Comparison of ENCODE assay signal across 12 cellular contexts in the genomic region with DNA sequence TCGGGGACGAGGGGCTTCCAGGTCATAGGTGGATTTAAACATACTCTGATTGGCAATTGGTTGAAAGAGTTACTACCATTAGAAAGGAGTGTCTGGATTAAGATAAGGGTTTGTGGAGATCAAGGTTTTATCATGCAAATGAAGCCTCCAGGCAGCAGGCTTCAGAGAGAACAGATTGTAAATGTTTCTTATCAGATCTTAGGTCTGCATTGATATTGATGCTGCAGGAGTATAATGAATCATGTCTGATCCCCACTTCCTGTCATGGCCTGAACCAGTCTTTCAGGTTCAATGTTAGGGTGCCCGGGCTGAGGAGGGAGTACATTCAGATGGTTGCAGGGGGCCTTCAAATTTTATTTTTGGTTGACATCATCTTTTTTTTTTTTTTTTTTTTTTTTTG. TPM values are rescaled to one million over a fixed set of nuclear protein-coding genes. Genes with fewer than 3 reads are reported as not detected.
DNase-seq lines count a peak whose midpoint lies in the region; ATAC-seq and TF ChIP-seq lines count a peak whose summit lies in the region.
"Had no signal": no experiment of that assay in that cellular context is flagged by ENCODE, and none has a peak within 500 bp of the region (broad histone marks: within the 10 kb centered on the region; RNA-seq: fewer than 3 reads in every experiment).

No MANE protein-coding gene starts in this region.

- no peak overlapping the region for H3K27ac ChIP-seq in CD8-positive, alpha-beta T cell (ENCODE audit: low read depth, low read length)
- H3K27ac ChIP-seq in GM23338 (ENCODE audit: low read depth) (no peak overlapping the region), WERI-Rb-1 (peak overlapping the region; percentile 73), foreskin keratinocyte (peak overlapping the region; percentile 64)
- H3K27ac ChIP-seq: adrenal gland, testis had no signal

- no peaks in the 10 kb centered on the region for H3K36me3 ChIP-seq in CD8-positive, alpha-beta T cell (ENCODE audit: insufficient read depth, low read length)
- no peaks in the 10 kb centered on the region for H3K36me3 ChIP-seq in GM23338 (ENCODE audit: insufficient read depth)
- no peaks in the 10 kb centered on the region; the same call in 1 of the 2 replicates for H3K36me3 ChIP-seq in WERI-Rb-1
- H3K36me3 ChIP-seq: adrenal gland had no signal

- H3K79me2 ChIP-seq in GM23338 (replicated peaks; ENCODE audit: insufficient read depth): no peaks in the 10 kb centered on the region

- H3K9me3 ChIP-seq in CD8-positive, alpha-beta T cell (ENCODE audit: low read length): no peaks in the 10 kb centered on the region
- no peaks in the 10 kb centered on the region for H3K9me3 ChIP-seq in WERI-Rb-1 (ENCODE audit: severe bottlenecking)
- H3K9me3 ChIP-seq: adrenal gland, Caco-2, testis had no signal

- no peak overlapping the region for H3K27ac Mint-ChIP-seq in CD8-positive, alpha-beta T cell
- no peak overlapping the region for H3K27ac Mint-ChIP-seq in GM23338
- H3K27ac Mint-ChIP-seq: dendritic cell treated with granulocyte-macrophage colony-stimulating factor and Interleukin-4, amounts not matched to agents 40 ng/mL and 50 ng/mL, for 4 days had no signal

- H3K4me3 ChIP-seq in CD8-positive, alpha-beta T cell (ENCODE audit: low read depth, low read length): no peak overlapping the region
- H3K4me3 ChIP-seq in GM23338 (no peak overlapping the region), WERI-Rb-1 (ENCODE audit: low read depth, low read length) (no peak overlapping the region)
- H3K4me3 ChIP-seq: adrenal gland, testis had no signal

- no peaks in the 10 kb centered on the region for H3K27me3 Mint-ChIP-seq in CD8-positive, alpha-beta T cell (ENCODE audit: low read depth)
- peaks cover 17% of the 10 kb centered on the region for H3K27me3 Mint-ChIP-seq in GM23338 (ENCODE audit: insufficient read depth, low read depth, poor library complexity)

- H3F3A ChIP-seq in GM23338 (replicated peaks; ENCODE audit: low read depth): no peaks in the 10 kb centered on the region

- peaks cover 9% of the 10 kb centered on the region for H3K4me1 ChIP-seq in CD8-positive, alpha-beta T cell (ENCODE audit: insufficient read depth, low read length)
- H3K4me1 ChIP-seq in GM23338 (ENCODE audit: insufficient read depth): peaks cover 19% of the 10 kb centered on the region
- peaks cover 50% of the 10 kb centered on the region for H3K4me1 ChIP-seq in foreskin keratinocyte
- H3K4me1 ChIP-seq: adrenal gland, testis had no signal

- peaks cover 24% of the 10 kb centered on the region for H3K4me1 Mint-ChIP-seq in CD8-positive, alpha-beta T cell (ENCODE audit: low read depth)
- H3K4me1 Mint-ChIP-seq in GM23338: peaks cover 19% of the 10 kb centered on the region

- H3K4me2 ChIP-seq in GM23338: no peak overlapping the region

- no peaks in the 10 kb centered on the region for H4K20me1 ChIP-seq in GM23338 (replicated peaks; ENCODE audit: insufficient read depth)

- peak; percentile 55 for ATAC-seq in CD8-positive, alpha-beta T cell
- ATAC-seq in GM23338 (peak; percentile 29; the same call in 2 of the 3 replicates), foreskin keratinocyte (peak; percentile 48), GM21619 (IDR thresholded peaks at IDR 0.05; ENCODE audit: unreplicated experiment) (no peak), HG02852 (IDR thresholded peaks at IDR 0.05; ENCODE audit: unreplicated experiment) (no peak)

- CTCF ChIA-PET in CD8-positive, alpha-beta T cell (lab: Charles Lee): interaction anchor here (1.1 to 1.2 kb wide), 2 partner anchors 52 to 54 kb away, joined by 3 read pairs; no protein-coding TSS in a partner anchor

- no peaks in the 10 kb centered on the region for H3K27me3 ChIP-seq in CD8-positive, alpha-beta T cell (ENCODE audit: insufficient read depth, low read length)
- H3K27me3 ChIP-seq in GM23338 (ENCODE audit: insufficient read depth) (no peaks in the 10 kb centered on the region), WERI-Rb-1 (ENCODE audit: insufficient read depth, low read depth, severe bottlenecking) (no peaks in the 10 kb centered on the region), foreskin keratinocyte (no peaks in the 10 kb centered on the region)
- H3K27me3 ChIP-seq: adrenal gland, testis had no signal

- POLR2A ChIA-PET in CD8-positive, alpha-beta T cell (lab: Charles Lee): no interaction called here

- no peak overlapping the region for H3K4me3 Mint-ChIP-seq in CD8-positive, alpha-beta T cell
- H3K4me3 Mint-ChIP-seq in GM23338: no peak overlapping the region
- H3K4me3 Mint-ChIP-seq: dendritic cell treated with granulocyte-macrophage colony-stimulating factor and Interleukin-4, amounts not matched to agents 40 ng/mL and 50 ng/mL, for 4 days had no signal

- peaks cover 6% of the 10 kb centered on the region; the same call in 1 of the 2 replicates for H3K9me2 ChIP-seq in GM23338 (ENCODE audit: insufficient read depth)

- no peaks in the 10 kb centered on the region for H3K9me3 Mint-ChIP-seq in CD8-positive, alpha-beta T cell
- H3K9me3 Mint-ChIP-seq in GM23338: no peaks in the 10 kb centered on the region
- H3K9me3 Mint-ChIP-seq: dendritic cell treated with granulocyte-macrophage colony-stimulating factor and Interleukin-4, amounts not matched to agents 40 ng/mL and 50 ng/mL, for 4 days had no signal

- intact Hi-C loops in CD8-positive, alpha-beta T cell (cut with DNase I, micrococcal nuclease): loop anchor here in 1 of 2 experiments (5.0 kb wide), 1 partner anchor 43 kb away; no protein-coding TSS in a partner anchor

- no peaks in the 10 kb centered on the region for H3K36me3 Mint-ChIP-seq in CD8-positive, alpha-beta T cell
- peaks cover 4% of the 10 kb centered on the region; the same call in 1 of the 3 replicates for H3K36me3 Mint-ChIP-seq in GM23338 (ENCODE audit: low read depth)

- peak in 2 of 7 experiments; percentile 14 to 24 for DNase-seq in CD8-positive, alpha-beta T cell
- peak; percentile 33 for DNase-seq in GM23338 (ENCODE audit: low spot score)
- peak; percentile 67 for DNase-seq in WERI-Rb-1
- peak; percentile 40 to 75 for DNase-seq in foreskin keratinocyte
- DNase-seq in NCI-H774 (lab: John Stamatoyannopoulos, UW): no peak
- DNase-seq: adrenal gland, retina, testis had no signal

- H2AFZ ChIP-seq in GM23338: no peak overlapping the region

- no peak for TF ChIP-seq CTCF in CD8-positive, alpha-beta T cell (IDR thresholded peaks at IDR 0.05)
- TF ChIP-seq CTCF in GM23338 (conservative IDR thresholded peaks at IDR 0.05; ENCODE audit: low read depth in 2 of 2) (no peak), WERI-Rb-1 (IDR thresholded peaks at IDR 0.05; ENCODE audit: low read depth, low read length) (no peak), foreskin keratinocyte (conservative IDR thresholded peaks at IDR 0.05) (no peak)

TF ChIP-seq in GM23338, 12 proteins besides CTCF, POLR2A, EP300 and RAD21:
- TF ChIP-seq POLR2AphosphoS5 (IDR thresholded peaks at IDR 0.05; ENCODE audit: low read depth) (no peak), CREB1 (CRISPR knock-in tag; IDR thresholded peaks at IDR 0.05; ENCODE audit: low read depth) (no peak), EZH2 (IDR thresholded peaks at IDR 0.05; ENCODE audit: low read depth, unreplicated experiment) (no peak), STAT1 (IDR thresholded peaks at IDR 0.05; ENCODE audit: unreplicated experiment) (no peak), ZNF114 (CRISPR knock-in tag; IDR thresholded peaks at IDR 0.05) (no peak), NANOG (IDR thresholded peaks at IDR 0.05; ENCODE audit: borderline replicate concordance) (no peak)

RNA-seq across cellular contexts. Expression of a gene that starts 51.4 kb away (rescaled TPM):
- total RNA-seq in CD8-positive, alpha-beta T cell: 1 to 10 TPM; 7.6 to 9.2 TPM
- total RNA-seq in GM23338 (2014; rRNA removed; shearing (Covaris generic)): 4.6 and 5.0 TPM in 2 replicates
- polyA plus RNA-seq in GM23338 (2016; fragmentation: Nextera tagmentation; extraction: Ambion mirVana) (1.8 and 1.9 TPM in 2 replicates), foreskin keratinocyte (23.9 and 27.5 TPM in 2 replicates)
- total RNA-seq in foreskin keratinocyte: 81.7 and 109 TPM in 2 replicates

Comparison
In these comparisons a context has a peak if more than half of its experiments do, and no peak if none do; other contexts are left out.
1. ATAC-seq: peak in CD8-positive, alpha-beta T cell (single experiment), GM23338 (single experiment) and foreskin keratinocyte (single experiment); none in GM21619 (single experiment) and HG02852 (single experiment).
2. H3K27ac ChIP-seq: peak in WERI-Rb-1 (single experiment) and foreskin keratinocyte (single experiment); none in CD8-positive, alpha-beta T cell (single experiment) and GM23338 (single experiment).